In genomic region chr13:35164324-35164932, GRCh38 we compare ENCODE assay signal across 8 cellular contexts.
A peak's percentile ranks its signal among the peaks of the same experiment; 100 is the strongest.
DNase-seq lines count a peak whose midpoint lies in the region; ATAC-seq and TF ChIP-seq lines count a peak whose summit lies in the region.

No MANE protein-coding gene starts in this region.

- no peak overlapping the region for H3K27ac Mint-ChIP-seq in MCF 10A (ENCODE audit: low read depth, unreplicated experiment)

- peak; percentile 78 for ATAC-seq in GM19438 (IDR thresholded peaks at IDR 0.05; ENCODE audit: low read depth, unreplicated experiment)
- peak; percentile 75 for ATAC-seq in HG03280 (IDR thresholded peaks at IDR 0.05; ENCODE audit: unreplicated experiment)
- ATAC-seq in left lobe of liver: peak; percentile 86

- no peaks in the 10 kb centered on the region for H3K9me3 Mint-ChIP-seq in MCF 10A (ENCODE audit: unreplicated experiment)

- CTCF ChIA-PET in MCF 10A (lab: Yijun Ruan, JAX): interaction anchor here (0.6 to 1.6 kb wide), 17 partner anchors 9 to 1705 kb away, joined by 3 to 8 read pairs (median 3); no protein-coding TSS in a partner anchor

- no peak overlapping the region for H3K4me3 Mint-ChIP-seq in MCF 10A (ENCODE audit: unreplicated experiment)

- DNase-seq in DMS53 (lab: John Stamatoyannopoulos, UW) (peak; percentile 73), NCI-H345 (lab: John Stamatoyannopoulos, UW) (peak; percentile 31), MCF 10A (ENCODE audit: unreplicated experiment) (peak; percentile 46), left lobe of liver (ENCODE audit: low spot score) (no peak), amniotic stem cell (lab: John Stamatoyannopoulos, UW) (no peak)
- DNase-seq in activated naive CD4-positive, alpha-beta T cell treated with anti-CD3 and anti-CD28 coated beads, Interleukin-2, amount 50 U/mL, for 16 hours: no peak

- no TSS peak for BruUV-seq in MCF 10A (replicated peaks; lab: Mats Ljungman, UMichigan)

- POLR2A ChIA-PET in MCF 10A (lab: Yijun Ruan, JAX): interaction anchor here (0.7 to 1.6 kb wide), 4 partner anchors 9 to 1622 kb away, joined by 3 to 5 read pairs (median 3); no protein-coding TSS in a partner anchor

- H3K36me3 Mint-ChIP-seq in MCF 10A (ENCODE audit: insufficient read depth, unreplicated experiment): no peaks in the 10 kb centered on the region

- peak; percentile 66 for TF ChIP-seq CTCF in MCF 10A (IDR thresholded peaks at IDR 0.05; ENCODE audit: unreplicated experiment)

- no peaks in the 10 kb centered on the region for H3K4me1 Mint-ChIP-seq in MCF 10A (ENCODE audit: insufficient read depth, unreplicated experiment)

- H3K27me3 Mint-ChIP-seq in MCF 10A (ENCODE audit: insufficient read depth, unreplicated experiment): no peaks in the 10 kb centered on the region

- intact Hi-C loops in MCF 10A (cut with micrococcal nuclease): loop anchor here (2.0 kb wide), 2 partner anchors 556 to 1234 kb away; no protein-coding TSS in a partner anchor

Comparison
In these comparisons a context has a peak if more than half of its experiments do, and no peak if none do; other contexts are left out.
1. DNase-seq: peak in DMS53 (single experiment), NCI-H345 (single experiment) and MCF 10A (single experiment); none in left lobe of liver (single experiment), activated naive CD4-positive, alpha-beta T cell treated with anti-CD3 and anti-CD28 coated beads, Interleukin-2, amount 50 U/mL, for 16 hours (single experiment) and amniotic stem cell (single experiment).
2. Peak in every context shown above with its lines, with median percentiles within 50 percentile points of each other: ATAC-seq.